11 cellular contexts compared by ENCODE assay signal in genomic region chr2:162115076-162115475, GRCh38. TPM values are rescaled to one million over a fixed set of nuclear protein-coding genes. Genes with fewer than 3 reads are reported as not detected.
"Had no signal": no experiment of that assay in that cellular context is flagged by ENCODE, and none has a peak within 500 bp of the region (broad histone marks: within the 10 kb centered on the region; RNA-seq: fewer than 3 reads in every experiment).

No MANE protein-coding gene starts in this region.

- FAIRE-seq: HTR-8/SVneo, K562 had no signal

- H2AFZ ChIP-seq: GM23248 had no signal

- ATAC-seq: HCT116, K562 had no signal

- H3K36me3 ChIP-seq: HAP-1 had no signal

- H3K27ac ChIP-seq: GM23248 had no signal

- H3K4me3 ChIP-seq: GM23248, HAP-1, K562 had no signal

- H3K9me3 ChIP-seq: HAP-1 had no signal

- H3K4me1 ChIP-seq: HAP-1 had no signal

- DNase-seq: GM23248, GOT3, H7, IMR-90, KG1 had no signal

RNA-seq across cellular contexts. Expression of gene GCG, which starts 37.0 kb away (rescaled TPM):
- total RNA-seq: GM23248, H4, H7, HT-29, IMR-90, K562 had no signal

RNA-seq across cellular contexts. Expression of gene DPP4, which starts 41.1 kb away (rescaled TPM):
- total RNA-seq: H4 had no signal
